17 cellular contexts compared by ENCODE assay signal in the genomic region with DNA sequence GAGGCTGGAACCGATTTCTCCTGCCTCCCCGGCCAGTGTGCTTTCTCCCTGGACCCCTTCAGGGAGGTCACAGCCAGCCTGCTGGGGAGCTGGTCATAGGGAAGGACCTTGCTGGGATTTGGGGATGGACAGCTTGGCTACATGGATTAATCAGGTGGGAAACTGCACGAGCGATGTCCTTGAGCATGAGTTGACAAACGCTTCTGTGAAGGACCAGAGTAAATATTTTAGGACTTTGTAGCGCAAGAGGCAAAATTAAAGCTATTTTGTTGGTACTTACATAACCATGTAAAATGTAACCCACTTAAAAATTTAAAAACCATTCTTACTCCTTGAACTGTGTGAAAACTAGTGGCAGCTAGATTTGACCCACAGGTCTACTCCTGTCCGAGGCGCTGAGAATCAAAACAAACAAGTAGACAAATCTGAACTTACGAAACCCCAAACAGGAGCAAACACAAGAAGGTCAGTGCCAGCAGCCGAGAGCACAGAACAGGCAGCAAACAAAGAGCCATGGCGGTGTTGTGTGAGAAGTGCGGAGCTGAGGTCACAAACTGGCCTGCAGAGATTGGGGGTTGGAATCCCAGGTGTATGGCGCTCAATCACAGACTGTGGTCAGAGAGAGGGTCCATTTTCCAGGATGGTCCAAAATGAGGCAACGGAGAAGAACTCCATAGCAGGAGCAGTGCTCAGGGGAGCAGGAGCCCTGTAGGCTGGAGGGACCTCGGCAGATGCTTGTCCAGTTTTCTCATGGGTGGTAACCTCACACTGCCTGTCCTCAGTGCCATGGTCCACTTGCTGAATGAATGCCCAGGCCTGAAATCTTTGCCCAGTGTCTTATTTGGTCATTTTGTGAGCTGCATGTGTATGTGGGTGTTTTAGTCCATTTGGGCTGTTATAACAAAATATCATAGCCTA.
A peak's percentile ranks its signal among the peaks of the same experiment; 100 is the strongest.
DNase-seq lines count a peak whose midpoint lies in the region; ATAC-seq and TF ChIP-seq lines count a peak whose summit lies in the region.
"Had no signal": no experiment of that assay in that cellular context is flagged by ENCODE, and none has a peak within 500 bp of the region (broad histone marks: within the 10 kb centered on the region; RNA-seq: fewer than 3 reads in every experiment).

No MANE protein-coding gene starts in this region.

- DNase-seq in HuH-7.5 (ENCODE audit: low spot score) (peak; percentile 29), left lobe of liver (ENCODE audit: low spot score) (peak; percentile 83), right lobe of liver (peak; percentile 63 to 84 (median 82)), pons (ENCODE audit: low spot score) (no peak)
- no peak for DNase-seq in stimulated activated CD8-positive, alpha-beta memory T cell treated with anti-CD3 and anti-CD28 coated beads, Interleukin-4, amount 100 ng/mL, for 48 hours
- DNase-seq: C1 segment of cervical spinal cord; Calu3; CD4-positive, alpha-beta memory T cell; COR-L47; DMS53; DMS79 treated with DMSO at 0.1 percent for 48 hours; GF-D8; GM23248; H9 had no signal

- no peaks in the 10 kb centered on the region for H3K27me3 ChIP-seq in right lobe of liver

- peaks cover 0 to 17% (median 5%) of the 10 kb centered on the region in 4 donors for H3K4me1 ChIP-seq in right lobe of liver

- no peak for TF ChIP-seq POLR2A in right lobe of liver (IDR thresholded peaks at IDR 0.05)

- no peaks in the 10 kb centered on the region for H3K36me3 ChIP-seq in right lobe of liver

- intact Hi-C loops in right lobe of liver (cut with DNase I) = no loop called here

- peak overlapping the region in 2 of 3 donors; percentile 79 to 92 for H3K27ac ChIP-seq in right lobe of liver
- H3K27ac ChIP-seq: GM23248 had no signal

- H3K4me3 ChIP-seq in right lobe of liver = no peak overlapping the region
- H3K4me3 ChIP-seq: GM23248 had no signal

- no peak for TF ChIP-seq CTCF in right lobe of liver (IDR thresholded peaks at IDR 0.05)

- H3K9me3 ChIP-seq in right lobe of liver = no peaks in the 10 kb centered on the region

- ATAC-seq in left lobe of liver (peak; percentile 91), right lobe of liver (peak; percentile 91 to 97 (median 95)), HG02852 (IDR thresholded peaks at IDR 0.05; ENCODE audit: unreplicated experiment) (no peak), HG03521 (IDR thresholded peaks at IDR 0.05; ENCODE audit: unreplicated experiment) (no peak)
- ATAC-seq: HCT116 had no signal

- 45% methylated on average over 10 of the region's 15 CpGs for WGBS in right lobe of liver (ENCODE audit: insufficient coverage, low coverage, low lambda C conversion rate, missing lambda C conversion rate)

Comparison
In these comparisons a context has a peak if more than half of its experiments do, and no peak if none do; other contexts are left out.
1. DNase-seq: peak in HuH-7.5 (single experiment), left lobe of liver (single experiment) and right lobe of liver (3 of 3); none in pons (single experiment) and stimulated activated CD8-positive, alpha-beta memory T cell treated with anti-CD3 and anti-CD28 coated beads, Interleukin-4, amount 100 ng/mL, for 48 hours (single experiment).
2. ATAC-seq: peak in left lobe of liver (single experiment) and right lobe of liver (4 of 4); none in HG02852 (single experiment) and HG03521 (single experiment).